ENCODE assay signal across 14 cellular contexts in the genomic region with DNA sequence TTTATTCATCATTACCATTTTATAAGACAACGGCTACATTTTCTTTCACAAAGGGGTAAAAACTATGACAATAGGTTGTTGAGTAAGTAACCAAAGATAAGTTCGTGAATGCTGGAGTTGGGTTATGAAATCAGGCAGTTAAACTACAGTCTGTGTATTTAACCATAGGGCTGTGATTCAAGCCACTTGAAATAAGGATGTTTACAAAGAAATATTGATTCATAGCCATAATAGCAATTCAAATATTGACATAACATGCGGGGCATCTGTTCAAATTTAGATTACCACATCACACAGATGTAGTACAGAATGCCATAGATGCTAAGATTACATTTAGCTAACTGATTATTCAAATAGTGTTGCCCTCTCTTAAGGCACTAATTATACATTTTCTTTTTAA.
DNase-seq lines count a peak whose midpoint lies in the region; ATAC-seq and TF ChIP-seq lines count a peak whose summit lies in the region.
"Had no signal": no experiment of that assay in that cellular context is flagged by ENCODE, and none has a peak within 500 bp of the region (broad histone marks: within the 10 kb centered on the region; RNA-seq: fewer than 3 reads in every experiment).

No MANE protein-coding gene starts in this region.

- in situ Hi-C loops in transverse colon (cut with MboI; ENCODE audit: low pct_ligation_motif_present in 1 of 4, low pct_unique_long_range_greater_than_20kb in 1 of 4, low sequenced_read_pairs in 3 of 4), result no loop called here

- no peak overlapping the region for H3K27ac ChIP-seq in epithelial cell of prostate
- no peak overlapping the region for H3K27ac ChIP-seq in transverse colon
- H3K27ac ChIP-seq: neutrophil, sigmoid colon, thyroid gland had no signal

- peak; percentile 77 for DNase-seq in COR-L47 (lab: John Stamatoyannopoulos, UW)
- DNase-seq in LNCaP clone FGC (ENCODE audit: low read depth), result peak; percentile 92
- DNase-seq in NCI-H460 (ENCODE audit: extremely low read depth, low read depth), result peak; percentile 8
- peak; percentile 8 for DNase-seq in epithelial cell of prostate (ENCODE audit: low read depth, low spot score)
- no peak for DNase-seq in activated CD4-positive, alpha-beta T cell treated with anti-CD3 and anti-CD28 coated beads, Interleukin-2, amount 50 U/mL, for 4 hours
- DNase-seq in 8988T, result no peak
- DNase-seq in transverse colon, result no peak
- DNase-seq: activated B cell treated with CpG ODN at 0.5 μM for 24 hours; activated naive CD4-positive, alpha-beta T cell; sigmoid colon; T-helper 1 cell; thyroid gland had no signal

- TF ChIP-seq EP300 in transverse colon (IDR thresholded peaks at IDR 0.05; ENCODE audit: low read depth), result no peak

- no peaks in the 10 kb centered on the region for H3K4me1 ChIP-seq in transverse colon
- H3K4me1 ChIP-seq: sigmoid colon, thyroid gland had no signal

- H3K4me3 ChIP-seq in LNCaP clone FGC (ENCODE audit: low read depth, low read length), result no peak overlapping the region
- H3K4me3 ChIP-seq in transverse colon, result no peak overlapping the region
- H3K4me3 ChIP-seq: sigmoid colon, thyroid gland had no signal

- no peak for TF ChIP-seq POLR2A in transverse colon (IDR thresholded peaks at IDR 0.05)

- no peaks in the 10 kb centered on the region for H3K36me3 ChIP-seq in transverse colon
- H3K36me3 ChIP-seq: neutrophil, sigmoid colon, thyroid gland had no signal

- 35 to 40% methylated on average over 3 of the region's 3 CpGs for WGBS in transverse colon (ENCODE audit: low coverage in 1 of 2), 2 donors

- intact Hi-C loops in transverse colon (cut with DNase I; ENCODE audit: low total_unique reads), result no loop called here

- no peaks in the 10 kb centered on the region for H3K27me3 ChIP-seq in transverse colon
- H3K27me3 ChIP-seq: neutrophil, sigmoid colon, thyroid gland had no signal

- no peak for ATAC-seq in GM19463 (IDR thresholded peaks at IDR 0.05; ENCODE audit: unreplicated experiment)

- no peak for TF ChIP-seq CTCF in LNCaP clone FGC (IDR thresholded peaks at IDR 0.05; ENCODE audit: control insufficient read depth, extremely low read depth, insufficient read depth)
- no peak for TF ChIP-seq CTCF in transverse colon (IDR thresholded peaks at IDR 0.05)

- H3K9me3 ChIP-seq in transverse colon, result no peaks in the 10 kb centered on the region
- H3K9me3 ChIP-seq: neutrophil, sigmoid colon, thyroid gland had no signal

Comparison
In these comparisons a context has a peak if more than half of its experiments do, and no peak if none do; other contexts are left out.
1. DNase-seq: peak in COR-L47 (single experiment), LNCaP clone FGC (single experiment), NCI-H460 (single experiment) and epithelial cell of prostate (single experiment); none in activated CD4-positive, alpha-beta T cell treated with anti-CD3 and anti-CD28 coated beads, Interleukin-2, amount 50 U/mL, for 4 hours (0 of 2), 8988T (single experiment) and transverse colon (single experiment).